ENCODE assay signal across 17 cellular contexts in genomic region chr1:204950353-204951001, GRCh38.
"Had no signal": no experiment of that assay in that cellular context is flagged by ENCODE, and none has a peak within 500 bp of the region (broad histone marks: within the 10 kb centered on the region; RNA-seq: fewer than 3 reads in every experiment).

No MANE protein-coding gene starts in this region.

- H3K9me3 ChIP-seq: gastrocnemius medialis, heart right ventricle, ovary, transverse colon, vagina had no signal

- ATAC-seq: activated T-cell treated with anti-CD3 and anti-CD28 coated beads, Interleukin-2, amount 50 U/mL, for 4 hours; gastrocnemius medialis; heart right ventricle; left lobe of liver; stimulated activated effector memory CD8-positive, alpha-beta T cell treated with anti-CD3 and anti-CD28 coated beads, Interleukin-12 subunit alpha, Interleukin-12 subunit beta, amount 100 ng/mL, for 72 hours had no signal

- H3K9me3 Mint-ChIP-seq: activated CD4-positive, alpha-beta memory T cell treated with anti-CD3 and anti-CD28 coated beads, Interleukin-2, amount 10 ng/mL, durations not matched to agents 7 days and 5 days; activated naive CD4-positive, alpha-beta T cell treated with anti-CD3 and anti-CD28 coated beads, Interleukin-2, amount 50 U/mL, for 24 hours; activated T-cell treated with anti-CD3 and anti-CD28 coated beads, Interleukin-2, amount 50 U/mL, for 4 hours; stimulated activated effector memory CD8-positive, alpha-beta T cell treated with anti-CD3 and anti-CD28 coated beads, Interleukin-12 subunit alpha, Interleukin-12 subunit beta, amount 100 ng/mL, for 72 hours had no signal

- DNase-seq: activated CD4-positive, alpha-beta memory T cell treated with anti-CD3 and anti-CD28 coated beads, Interleukin-2, amount 10 ng/mL, durations not matched to agents 7 days and 5 days; activated effector memory CD4-positive, alpha-beta T cell treated with anti-CD3 and anti-CD28 coated beads, Interleukin-2, amount 50 U/mL, for 16 hours; activated T-cell treated with anti-CD3 and anti-CD28 coated beads, Interleukin-2, amount 50 U/mL, for 4 hours; amniotic stem cell; erythroblast; gastrocnemius medialis; heart right ventricle; islet precursor cell; ovary; T-helper 1 cell; T1000; transverse colon had no signal

- H3K36me3 Mint-ChIP-seq: activated naive CD4-positive, alpha-beta T cell treated with anti-CD3 and anti-CD28 coated beads, Interleukin-2, amount 50 U/mL, for 24 hours; stimulated activated effector memory CD8-positive, alpha-beta T cell treated with anti-CD3 and anti-CD28 coated beads, Interleukin-12 subunit alpha, Interleukin-12 subunit beta, amount 100 ng/mL, for 72 hours had no signal

- H3K4me3 ChIP-seq: gastrocnemius medialis, heart right ventricle, ovary, transverse colon, vagina had no signal

- H3K27ac ChIP-seq: gastrocnemius medialis, heart right ventricle, ovary, transverse colon, vagina had no signal

- H3K4me1 Mint-ChIP-seq: activated CD4-positive, alpha-beta memory T cell treated with anti-CD3 and anti-CD28 coated beads, Interleukin-2, amount 10 ng/mL, durations not matched to agents 7 days and 5 days; activated naive CD4-positive, alpha-beta T cell treated with anti-CD3 and anti-CD28 coated beads, Interleukin-2, amount 50 U/mL, for 24 hours; stimulated activated effector memory CD8-positive, alpha-beta T cell treated with anti-CD3 and anti-CD28 coated beads, Interleukin-12 subunit alpha, Interleukin-12 subunit beta, amount 100 ng/mL, for 72 hours had no signal

- H3K27ac Mint-ChIP-seq: activated CD4-positive, alpha-beta memory T cell treated with anti-CD3 and anti-CD28 coated beads, Interleukin-2, amount 10 ng/mL, durations not matched to agents 7 days and 5 days; activated naive CD4-positive, alpha-beta T cell treated with anti-CD3 and anti-CD28 coated beads, Interleukin-2, amount 50 U/mL, for 24 hours; stimulated activated effector memory CD8-positive, alpha-beta T cell treated with anti-CD3 and anti-CD28 coated beads, Interleukin-12 subunit alpha, Interleukin-12 subunit beta, amount 100 ng/mL, for 72 hours had no signal

- H3K4me1 ChIP-seq: gastrocnemius medialis, heart right ventricle, transverse colon had no signal

- H3K27me3 ChIP-seq: gastrocnemius medialis, ovary, transverse colon, vagina had no signal

- H3K36me3 ChIP-seq: gastrocnemius medialis, ovary, transverse colon, vagina had no signal

- H3K4me3 Mint-ChIP-seq: activated CD4-positive, alpha-beta memory T cell treated with anti-CD3 and anti-CD28 coated beads, Interleukin-2, amount 10 ng/mL, durations not matched to agents 7 days and 5 days; activated naive CD4-positive, alpha-beta T cell treated with anti-CD3 and anti-CD28 coated beads, Interleukin-2, amount 50 U/mL, for 24 hours; activated T-cell treated with anti-CD3 and anti-CD28 coated beads, Interleukin-2, amount 50 U/mL, for 4 hours; brain; stimulated activated effector memory CD8-positive, alpha-beta T cell treated with anti-CD3 and anti-CD28 coated beads, Interleukin-12 subunit alpha, Interleukin-12 subunit beta, amount 100 ng/mL, for 72 hours had no signal
